ENCODE assay signal across 11 cellular contexts in the genomic region with DNA sequence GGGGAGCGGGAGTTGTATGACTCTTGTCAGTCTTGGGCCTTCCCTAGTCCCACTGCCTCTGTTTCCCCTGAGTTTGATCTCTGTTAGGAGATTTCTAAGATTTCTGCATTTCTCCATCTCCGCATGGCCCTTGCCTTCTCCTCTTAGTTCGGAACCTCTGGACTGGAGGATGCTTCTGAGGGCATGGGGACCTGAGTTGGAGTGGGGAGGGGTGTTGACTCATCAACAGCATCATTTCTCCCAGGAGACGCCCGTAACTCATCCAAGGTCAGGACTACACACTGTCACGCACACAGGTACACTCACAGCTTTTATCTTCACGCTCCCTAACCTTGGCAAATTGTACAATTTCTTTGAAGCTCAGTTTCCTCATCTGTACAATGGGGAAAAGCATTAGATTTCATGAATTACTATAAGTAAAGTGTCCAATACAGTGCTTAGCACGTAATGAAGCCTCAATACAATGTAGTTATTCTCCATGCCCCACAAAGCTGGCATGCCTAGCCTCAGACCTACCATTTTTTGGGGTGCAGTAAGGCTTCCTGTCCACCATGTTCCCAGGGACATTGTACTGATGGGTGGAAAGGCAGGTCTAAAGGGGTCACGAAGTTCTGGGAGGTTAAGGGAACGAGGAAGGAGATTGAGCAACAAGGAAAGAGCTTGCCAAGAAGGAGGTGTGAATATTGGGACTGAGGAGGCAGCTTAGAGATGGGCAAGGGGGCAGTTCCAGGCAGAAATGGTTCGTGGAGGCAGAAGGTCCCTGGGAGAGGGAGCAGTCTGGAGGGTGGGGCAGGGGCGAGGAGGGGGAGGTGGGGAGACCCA. TPM values are rescaled to one million over a fixed set of nuclear protein-coding genes. Genes with fewer than 3 reads are reported as not detected.
DNase-seq lines count a peak whose midpoint lies in the region; ATAC-seq, FAIRE-seq and TF ChIP-seq lines count a peak whose summit lies in the region.
"Had no signal": no experiment of that assay in that cellular context is flagged by ENCODE, and none has a peak within 500 bp of the region (broad histone marks: within the 10 kb centered on the region; RNA-seq: fewer than 3 reads in every experiment).

No MANE protein-coding gene starts in this region.

- no peak for TF ChIP-seq CTCF in activated CD8-positive, alpha-beta T cell treated with anti-CD3 and anti-CD28 coated beads for 36 hours (IDR thresholded peaks at IDR 0.05)
- TF ChIP-seq CTCF in suprapubic skin (IDR thresholded peaks at IDR 0.05) (peak in 1 of 2 donors; percentile 6), Calu3 (IDR thresholded peaks at IDR 0.05; ENCODE audit: unreplicated experiment) (no peak)

- H3K36me3 ChIP-seq in suprapubic skin (peaks cover 19% of the 10 kb centered on the region), small intestine (ENCODE audit: control insufficient read depth in 2 of 2, insufficient read depth in 2 of 2, low read length in 2 of 2) (peaks cover 0 to 2% of the 10 kb centered on the region in 2 donors)

- TF ChIP-seq EP300 in suprapubic skin (IDR thresholded peaks at IDR 0.05), result no peak

- no TSS peak for BruUV-seq in Calu3 (replicated peaks; lab: Mats Ljungman, UMichigan)

- H3K36me3 Mint-ChIP-seq in activated CD4-positive, alpha-beta T cell treated with anti-CD3 and anti-CD28 coated beads, Interleukin-2, amount 10 ng/mL, durations not matched to agents 7 days and 5 days (ENCODE audit: low read depth), result peaks cover 2% of the 10 kb centered on the region
- peaks cover 61% of the 10 kb centered on the region for H3K36me3 Mint-ChIP-seq in activated CD8-positive, alpha-beta T cell treated with anti-CD3 and anti-CD28 coated beads for 36 hours (ENCODE audit: low read depth)
- H3K36me3 Mint-ChIP-seq in immature natural killer cell, result no peaks in the 10 kb centered on the region
- H3K36me3 Mint-ChIP-seq in Calu3 (ENCODE audit: insufficient read depth, unreplicated experiment), result peaks cover 26% of the 10 kb centered on the region

- no peak for ATAC-seq in activated CD8-positive, alpha-beta T cell treated with anti-CD3 and anti-CD28 coated beads for 36 hours

- peaks cover 24% of the 10 kb centered on the region for H3K27me3 Mint-ChIP-seq in activated CD4-positive, alpha-beta T cell treated with anti-CD3 and anti-CD28 coated beads, Interleukin-2, amount 10 ng/mL, durations not matched to agents 7 days and 5 days
- peaks cover 7% of the 10 kb centered on the region for H3K27me3 Mint-ChIP-seq in activated CD8-positive, alpha-beta T cell treated with anti-CD3 and anti-CD28 coated beads for 36 hours
- H3K27me3 Mint-ChIP-seq in immature natural killer cell (ENCODE audit: low read depth in 3 of 3), result peaks cover 9 to 17% (median 10%) of the 10 kb centered on the region in 3 donors
- H3K27me3 Mint-ChIP-seq in Calu3 (ENCODE audit: unreplicated experiment), result peaks cover 68% of the 10 kb centered on the region

- intact Hi-C loops in activated CD8-positive, alpha-beta T cell treated with anti-CD3 and anti-CD28 coated beads for 36 hours (cut with micrococcal nuclease), result no loop called here
- intact Hi-C loops in Calu3 (cut with micrococcal nuclease; ENCODE audit: unreplicated experiment), result no loop called here

- POLR2A ChIA-PET in activated CD4-positive, alpha-beta T cell treated with anti-CD3 and anti-CD28 coated beads, Interleukin-2, amount 10 ng/mL, durations not matched to agents 7 days and 5 days (lab: Charles Lee), result interaction anchor here (0.6 kb wide), 1 partner anchor 234 kb away, joined by 3 read pairs; no protein-coding TSS in a partner anchor
- POLR2A ChIA-PET in activated CD8-positive, alpha-beta T cell treated with anti-CD3 and anti-CD28 coated beads for 36 hours (lab: Charles Lee), result interaction anchor here (0.9 to 2.2 kb wide), 12 partner anchors 8 to 172 kb away, joined by 3 to 11 read pairs (median 4); partner anchors contain the start of genes C12orf57, COPS7A, MLF2 and RNU7-1

- H3K4me1 Mint-ChIP-seq in activated CD4-positive, alpha-beta T cell treated with anti-CD3 and anti-CD28 coated beads, Interleukin-2, amount 10 ng/mL, durations not matched to agents 7 days and 5 days, result peaks cover 70% of the 10 kb centered on the region
- H3K4me1 Mint-ChIP-seq in activated CD8-positive, alpha-beta T cell treated with anti-CD3 and anti-CD28 coated beads for 36 hours (ENCODE audit: low read depth), result peaks cover 58% of the 10 kb centered on the region
- H3K4me1 Mint-ChIP-seq in immature natural killer cell, result peaks cover 10 to 13% of the 10 kb centered on the region in 2 donors
- H3K4me1 Mint-ChIP-seq in Calu3 (ENCODE audit: low read depth, unreplicated experiment), result peaks cover 30% of the 10 kb centered on the region

- no peak for TF ChIP-seq POLR2A in suprapubic skin (IDR thresholded peaks at IDR 0.05)

- H3K4me1 ChIP-seq in suprapubic skin (peaks cover 57% of the 10 kb centered on the region), small intestine (ENCODE audit: control insufficient read depth in 2 of 2, insufficient read depth in 1 of 2, low read depth in 1 of 2, low read length in 1 of 2) (peaks cover 0 to 5% of the 10 kb centered on the region in 2 donors)

- DNase-seq in activated CD4-positive, alpha-beta T cell treated with anti-CD3 and anti-CD28 coated beads, Interleukin-2, amount 10 ng/mL, durations not matched to agents 7 days and 5 days, result no peak
- DNase-seq in activated CD4-positive, alpha-beta T cell treated with anti-CD3 and anti-CD28 coated beads, Interleukin-2, amount 50 U/mL, for 4 hours, result no peak
- no peak for DNase-seq in activated CD8-positive, alpha-beta T cell treated with anti-CD3 and anti-CD28 coated beads for 36 hours
- DNase-seq in immature natural killer cell (no peak), suprapubic skin (ENCODE audit: low spot score in 2 of 2) (no peak), Calu3 (no peak), NCI-H510A treated with DMSO at 0.1 percent for 48 hours (lab: John Stamatoyannopoulos, UW) (no peak), small intestine (no peak)
- DNase-seq: GF-D8, NCI-H1048 had no signal

- WGBS in suprapubic skin, result 73% methylated on average over 12 of the region's 12 CpGs
- WGBS in small intestine, 3 donors, result 72 to 77% (median 76%) methylated on average over 11 to 12 of the region's 12 CpGs

- FAIRE-seq in small intestine (lab: Jason Lieb, UNC), result no peak

- H3K27ac ChIP-seq in suprapubic skin, result peak overlapping the region; percentile 4
- H3K27ac ChIP-seq in small intestine (ENCODE audit: low read depth in 1 of 2, low read length in 1 of 2), result peak overlapping the region in 1 of 2 donors; percentile 28

- H3K9me3 Mint-ChIP-seq in activated CD4-positive, alpha-beta T cell treated with anti-CD3 and anti-CD28 coated beads, Interleukin-2, amount 10 ng/mL, durations not matched to agents 7 days and 5 days, result no peaks in the 10 kb centered on the region
- no peaks in the 10 kb centered on the region for H3K9me3 Mint-ChIP-seq in activated CD8-positive, alpha-beta T cell treated with anti-CD3 and anti-CD28 coated beads for 36 hours
- no peaks in the 10 kb centered on the region for H3K9me3 Mint-ChIP-seq in immature natural killer cell
- no peaks in the 10 kb centered on the region for H3K9me3 Mint-ChIP-seq in Calu3 (ENCODE audit: low read depth, unreplicated experiment)

- H3K27ac Mint-ChIP-seq in activated CD4-positive, alpha-beta T cell treated with anti-CD3 and anti-CD28 coated beads, Interleukin-2, amount 10 ng/mL, durations not matched to agents 7 days and 5 days, result peak overlapping the region; percentile 80
- H3K27ac Mint-ChIP-seq in activated CD8-positive, alpha-beta T cell treated with anti-CD3 and anti-CD28 coated beads for 36 hours, result peak overlapping the region; percentile 87
- peak overlapping the region in 3 of 6 donors; percentile 75 to 84 (median 80) for H3K27ac Mint-ChIP-seq in immature natural killer cell
- H3K27ac Mint-ChIP-seq in Calu3 (ENCODE audit: unreplicated experiment), result no peak overlapping the region

- H3K9me3 ChIP-seq in suprapubic skin (no peaks in the 10 kb centered on the region), small intestine (ENCODE audit: control insufficient read depth, low read depth) (no peaks in the 10 kb centered on the region)

- peak overlapping the region; percentile 56 for H3K4me3 Mint-ChIP-seq in activated CD4-positive, alpha-beta T cell treated with anti-CD3 and anti-CD28 coated beads, Interleukin-2, amount 10 ng/mL, durations not matched to agents 7 days and 5 days
- peak overlapping the region; percentile 89 for H3K4me3 Mint-ChIP-seq in activated CD8-positive, alpha-beta T cell treated with anti-CD3 and anti-CD28 coated beads for 36 hours
- peak overlapping the region in 4 of 5 donors; percentile 20 to 73 (median 26) for H3K4me3 Mint-ChIP-seq in immature natural killer cell
- no peak overlapping the region for H3K4me3 Mint-ChIP-seq in Calu3 (ENCODE audit: low read depth, unreplicated experiment)

- CTCF ChIA-PET in activated CD4-positive, alpha-beta T cell treated with anti-CD3 and anti-CD28 coated beads, Interleukin-2, amount 10 ng/mL, durations not matched to agents 7 days and 5 days (lab: Charles Lee), result interaction anchor here (0.6 to 8.8 kb wide), 9 partner anchors 8 to 176 kb away, joined by 3 to 77 read pairs (median 5); partner anchors contain the start of genes CD4 and MLF2
- CTCF ChIA-PET in activated CD8-positive, alpha-beta T cell treated with anti-CD3 and anti-CD28 coated beads for 36 hours (lab: Charles Lee), result interaction anchor here (0.7 to 5.8 kb wide), 9 partner anchors 9 to 54 kb away, joined by 3 to 77 read pairs (median 3); partner anchors contain the start of genes COPS7A and MLF2
- CTCF ChIA-PET in Calu3 (lab: Charles Lee), result no interaction called here

- H3K4me3 ChIP-seq in suprapubic skin (no peak overlapping the region), small intestine (ENCODE audit: low read depth in 1 of 2, low read length in 2 of 2) (no peak overlapping the region)

- H3K27me3 ChIP-seq in suprapubic skin (no peaks in the 10 kb centered on the region), small intestine (ENCODE audit: control insufficient read depth in 2 of 2, insufficient read depth in 2 of 2, low read length in 2 of 2) (peaks cover 0 to 3% of the 10 kb centered on the region in 2 donors)

RNA-seq across cellular contexts. Expression of gene LAG3, which starts 0.6 kb away (rescaled TPM):
- total RNA-seq in activated CD4-positive, alpha-beta T cell treated with anti-CD3 and anti-CD28 coated beads, Interleukin-2, amount 10 ng/mL, durations not matched to agents 7 days and 5 days, result 10 to 100 TPM; 12.0 to 13.1 TPM
- 100 to 1,000 TPM; 264 to 268 TPM for total RNA-seq in activated CD8-positive, alpha-beta T cell treated with anti-CD3 and anti-CD28 coated beads for 36 hours
- polyA plus RNA-seq in immature natural killer cell (1 to 10 TPM; 1.3 to 8.3 (median 1.6) TPM), small intestine (1 to 10 TPM in 1 of 3 donors, under 1 TPM in 2; 0.67 to 5.9 (median 0.76) TPM)
- total RNA-seq in suprapubic skin (1 to 10 TPM in 1 of 4 donors, under 1 TPM in 1, not detected in 2; 0.60 to 1.4 TPM), Calu3 (2022) (0.34 TPM in 1 of 2 replicates, not detected in the other)

RNA-seq across cellular contexts. Expression of gene PTMS, which starts 5.6 kb away (rescaled TPM):
- 10 to 100 TPM; 16.4 to 25.6 TPM for total RNA-seq in activated CD4-positive, alpha-beta T cell treated with anti-CD3 and anti-CD28 coated beads, Interleukin-2, amount 10 ng/mL, durations not matched to agents 7 days and 5 days
- 10 to 100 TPM; 78.6 TPM for total RNA-seq in activated CD8-positive, alpha-beta T cell treated with anti-CD3 and anti-CD28 coated beads for 36 hours
- polyA plus RNA-seq in immature natural killer cell (1 to 10 TPM in 2 of 3 donors, under 1 TPM in 1; 0.40 to 8.0 (median 4.9) TPM), small intestine (100 to 1,000 TPM in 1 of 3 donors, 10 to 100 TPM in 2; 34.0 to 204 (median 85.9) TPM)
- total RNA-seq in suprapubic skin (100 to 1,000 TPM in 2 of 4 donors, 10 to 100 TPM in 2; 91.2 to 128 (median 99.8) TPM), Calu3 (2022) (53.5 and 62.9 TPM in 2 replicates)

RNA-seq across cellular contexts. Expression of gene CD4, which starts 17.6 kb away (rescaled TPM):
- 100 to 1,000 TPM; 219 to 227 TPM for total RNA-seq in activated CD4-positive, alpha-beta T cell treated with anti-CD3 and anti-CD28 coated beads, Interleukin-2, amount 10 ng/mL, durations not matched to agents 7 days and 5 days
- total RNA-seq in activated CD8-positive, alpha-beta T cell treated with anti-CD3 and anti-CD28 coated beads for 36 hours, result 10 to 100 TPM; 11.1 to 14.1 TPM
- 10 to 100 TPM in 1 of 3 donors, 1 to 10 TPM in 2; 2.0 to 11.7 (median 6.6) TPM for polyA plus RNA-seq in immature natural killer cell
- total RNA-seq in suprapubic skin, result 1 to 10 TPM; 2.5 to 5.4 (median 3.9) TPM
- total RNA-seq in Calu3 (2022), result not detected in 2 replicates
- 1 to 10 TPM in 2 of 3 donors, under 1 TPM in 1; 0.89 to 7.8 (median 5.1) TPM for polyA plus RNA-seq in small intestine
- total RNA-seq: lung microvascular endothelial cell had no signal

RNA-seq across cellular contexts. Expression of gene MLF2, which starts 18.8 kb away (rescaled TPM):
- total RNA-seq in activated CD4-positive, alpha-beta T cell treated with anti-CD3 and anti-CD28 coated beads, Interleukin-2, amount 10 ng/mL, durations not matched to agents 7 days and 5 days, result 10 to 100 TPM; 90.7 to 95.4 TPM
- total RNA-seq in activated CD8-positive, alpha-beta T cell treated with anti-CD3 and anti-CD28 coated beads for 36 hours, result 100 to 1,000 TPM; 149 to 151 TPM
- 100 to 1,000 TPM; 102 to 165 (median 155) TPM for polyA plus RNA-seq in immature natural killer cell
- total RNA-seq in suprapubic skin, result 100 to 1,000 TPM; 147 to 195 (median 180) TPM
- 176 and 183 TPM in 2 replicates for total RNA-seq in Calu3 (2022)
- 100 to 1,000 TPM; 163 to 233 (median 204) TPM for polyA plus RNA-seq in small intestine

RNA-seq across cellular contexts. Expression of gene COPS7A, which starts 47.9 kb away (rescaled TPM):
- total RNA-seq in activated CD4-positive, alpha-beta T cell treated with anti-CD3 and anti-CD28 coated beads, Interleukin-2, amount 10 ng/mL, durations not matched to agents 7 days and 5 days, result 10 to 100 TPM; 29.5 to 36.8 TPM
- total RNA-seq in activated CD8-positive, alpha-beta T cell treated with anti-CD3 and anti-CD28 coated beads for 36 hours, result 10 to 100 TPM; 35.9 to 38.8 TPM
- 10 to 100 TPM; 34.1 to 62.1 (median 45.6) TPM for polyA plus RNA-seq in immature natural killer cell
- 10 to 100 TPM; 50.2 to 70.7 (median 66.6) TPM for total RNA-seq in suprapubic skin
- total RNA-seq in Calu3 (2022), result 47.3 and 55.3 TPM in 2 replicates
- polyA plus RNA-seq in small intestine, result 10 to 100 TPM; 30.5 to 49.3 (median 31.8) TPM

Comparison
In these comparisons a context has a peak if more than half of its experiments do, and no peak if none do; other contexts are left out.
1. RNA of gene LAG3, which starts 0.6 kb away (total RNA-seq): 264 to 268 TPM in activated CD8-positive, alpha-beta T cell treated with anti-CD3 and anti-CD28 coated beads for 36 hours; 12.0 to 13.1 TPM in activated CD4-positive, alpha-beta T cell treated with anti-CD3 and anti-CD28 coated beads, Interleukin-2, amount 10 ng/mL, durations not matched to agents 7 days and 5 days, 0.60 to 1.4 TPM in suprapubic skin and 0.34 TPM in Calu3; every median in the first group is over 10 times any median in the second.
2. RNA of gene CD4, which starts 17.6 kb away (total RNA-seq): 219 to 227 TPM in activated CD4-positive, alpha-beta T cell treated with anti-CD3 and anti-CD28 coated beads, Interleukin-2, amount 10 ng/mL, durations not matched to agents 7 days and 5 days; 11.1 to 14.1 TPM in activated CD8-positive, alpha-beta T cell treated with anti-CD3 and anti-CD28 coated beads for 36 hours, 2.5 to 5.4 TPM in suprapubic skin and not detected in Calu3; every median in the first group is over 10 times any median in the second.